ENCODE assay signal across 2 cellular contexts in the genomic region with DNA sequence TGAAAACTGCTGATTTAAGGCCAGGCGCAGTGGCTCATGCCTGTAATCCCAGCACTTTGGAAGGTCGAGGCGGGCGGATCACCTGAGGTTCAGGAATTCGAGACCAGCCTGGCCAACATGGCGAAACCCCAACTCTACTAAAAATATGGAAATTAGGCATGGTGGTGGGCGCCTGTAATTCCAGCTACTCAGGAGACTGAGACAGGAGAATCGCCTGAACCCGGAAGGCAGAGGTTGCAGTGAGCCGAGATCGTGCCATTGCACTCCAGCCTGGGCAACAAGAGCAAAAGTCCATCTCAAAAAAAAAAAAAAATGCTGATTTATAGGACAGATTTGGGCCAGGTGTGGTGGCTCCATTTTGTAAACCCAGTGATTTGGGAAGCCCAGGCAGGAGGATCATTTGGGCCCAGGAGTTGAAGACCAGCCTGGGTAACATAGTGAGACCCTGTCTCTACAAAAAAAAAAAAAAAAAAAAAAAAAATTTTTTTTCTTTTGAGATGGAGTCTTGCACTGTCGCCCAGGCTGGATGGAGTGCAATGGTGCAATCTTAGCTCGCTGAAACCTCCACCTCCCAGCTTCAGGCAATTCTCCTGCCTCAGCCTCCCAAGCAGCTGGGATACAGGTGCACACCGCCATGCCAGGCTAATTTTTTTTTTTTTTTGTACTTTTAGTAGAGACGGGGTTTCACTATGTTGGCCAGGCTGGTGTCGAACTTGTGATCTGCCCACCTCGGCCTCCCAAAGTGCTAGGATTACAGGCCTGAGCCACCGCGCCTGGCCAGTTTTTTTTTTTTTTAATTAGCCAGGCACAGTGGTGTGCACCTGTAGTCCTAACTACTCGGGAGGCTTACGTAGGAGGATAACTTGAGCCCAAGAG.
TF ChIP-seq lines count a peak whose summit lies in the region.

No MANE protein-coding gene starts in this region.

TF ChIP-seq in WTC11, 78 proteins besides CTCF, POLR2A, EP300 and RAD21:
- TF ChIP-seq ZNF121 (CRISPR knock-in tag; IDR thresholded peaks at IDR 0.05): peak; percentile 68; the same call in 1 of the 2 replicates

TF ChIP-seq in GM12878, 131 proteins besides CTCF, POLR2A, EP300 and RAD21:
- 0 out of 2 replicates have a peak, but pooled peaks have one; percentile 21 for TF ChIP-seq POLR2AphosphoS2 (IDR thresholded peaks at IDR 0.05; ENCODE audit: low read depth, low read length)
- TF ChIP-seq, protein P1, sequence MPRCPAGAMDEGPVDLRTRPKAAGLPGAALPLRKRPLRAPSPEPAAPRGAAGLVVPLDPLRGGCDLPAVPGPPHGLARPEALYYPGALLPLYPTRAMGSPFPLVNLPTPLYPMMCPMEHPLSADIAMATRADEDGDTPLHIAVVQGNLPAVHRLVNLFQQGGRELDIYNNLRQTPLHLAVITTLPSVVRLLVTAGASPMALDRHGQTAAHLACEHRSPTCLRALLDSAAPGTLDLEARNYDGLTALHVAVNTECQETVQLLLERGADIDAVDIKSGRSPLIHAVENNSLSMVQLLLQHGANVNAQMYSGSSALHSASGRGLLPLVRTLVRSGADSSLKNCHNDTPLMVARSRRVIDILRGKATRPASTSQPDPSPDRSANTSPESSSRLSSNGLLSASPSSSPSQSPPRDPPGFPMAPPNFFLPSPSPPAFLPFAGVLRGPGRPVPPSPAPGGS (IDR thresholded peaks at IDR 0.05; ENCODE audit: borderline replicate concordance, insufficient read depth, low read depth, low read length, poor library complexity, severe bottlenecking): peak; percentile 13
